15 cellular contexts compared by ENCODE assay signal in the genomic region with DNA sequence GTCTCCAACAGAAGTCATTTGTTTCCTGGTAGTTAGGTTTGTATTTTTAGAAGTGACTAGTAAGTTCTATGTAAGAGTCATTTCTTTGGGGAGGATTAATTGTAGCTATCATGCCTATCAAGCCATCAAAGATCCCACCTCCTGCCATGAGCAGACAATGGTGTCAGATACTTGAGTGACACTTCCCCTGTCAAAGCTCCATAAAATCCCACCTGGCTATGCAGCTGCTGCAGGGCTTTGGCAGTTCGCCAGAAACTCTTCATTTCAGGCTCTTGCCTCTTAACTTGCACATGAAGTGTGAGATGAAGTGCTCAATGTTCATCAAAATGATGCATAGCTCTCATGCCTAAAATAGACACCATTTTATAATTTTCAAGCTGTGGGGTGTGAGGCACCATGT.
DNase-seq lines count a peak whose midpoint lies in the region; ATAC-seq and TF ChIP-seq lines count a peak whose summit lies in the region.
"Had no signal": no experiment of that assay in that cellular context is flagged by ENCODE, and none has a peak within 500 bp of the region (broad histone marks: within the 10 kb centered on the region; RNA-seq: fewer than 3 reads in every experiment).

No MANE protein-coding gene starts in this region.

- DNase-seq in MCF 10A (ENCODE audit: unreplicated experiment) (peak; percentile 8), breast epithelium (ENCODE audit: low spot score in 2 of 2) (no peak), NCI-H2107 (lab: John Stamatoyannopoulos, UW) (peak; percentile 92), NCI-H82 treated with DMSO at 0.1 percent for 48 hours (lab: John Stamatoyannopoulos, UW; ENCODE audit: unreplicated experiment) (peak; percentile 78), putamen (ENCODE audit: low spot score) (peak; percentile 73), thyroid gland (no peak), cerebellar nuclear complex (lab: John Stamatoyannopoulos, UW) (no peak)
- DNase-seq: activated CD4-positive, alpha-beta memory T cell treated with anti-CD3 and anti-CD28 coated beads for 36 hours; adrenal gland; KG1; NK-92 treated with Interleukin-12 subunit alpha and Interleukin-12 subunit beta, amount 100 ng/mL, for 24 hours; stimulated activated CD4-positive, alpha-beta T cell treated with anti-CD3 and anti-CD28 coated beads, Interleukin-4, amount 100 ng/mL, for 1 hour had no signal

- no peak for TF ChIP-seq POLR2A in breast epithelium (IDR thresholded peaks at IDR 0.05)
- no peak for TF ChIP-seq POLR2A in thyroid gland (IDR thresholded peaks at IDR 0.05)

- 22 to 44% methylated on average over 1 of the region's 1 CpG for WGBS in thyroid gland, 2 donors

- H3K27me3 Mint-ChIP-seq in MCF 10A (ENCODE audit: insufficient read depth, unreplicated experiment) = no peaks in the 10 kb centered on the region
- H3K27me3 Mint-ChIP-seq: activated CD4-positive, alpha-beta memory T cell treated with anti-CD3 and anti-CD28 coated beads for 36 hours had no signal

- H3K9me3 ChIP-seq in breast epithelium (no peaks in the 10 kb centered on the region), thyroid gland (no peaks in the 10 kb centered on the region)
- H3K9me3 ChIP-seq: adrenal gland, thoracic aorta had no signal

- CTCF ChIA-PET in MCF 10A (lab: Yijun Ruan, JAX) = interaction anchor here (0.7 kb wide), 1 partner anchor 151 kb away, joined by 3 read pairs; no protein-coding TSS in a partner anchor

- no peak overlapping the region for H3K27ac Mint-ChIP-seq in MCF 10A (ENCODE audit: low read depth, unreplicated experiment)
- H3K27ac Mint-ChIP-seq: activated CD4-positive, alpha-beta memory T cell treated with anti-CD3 and anti-CD28 coated beads for 36 hours had no signal

- H3K36me3 Mint-ChIP-seq in MCF 10A (ENCODE audit: insufficient read depth, unreplicated experiment) = no peaks in the 10 kb centered on the region
- H3K36me3 Mint-ChIP-seq: activated CD4-positive, alpha-beta memory T cell treated with anti-CD3 and anti-CD28 coated beads for 36 hours had no signal

- POLR2A ChIA-PET in MCF 10A (lab: Yijun Ruan, JAX) = no interaction called here

- H3K27me3 ChIP-seq in breast epithelium = no peaks in the 10 kb centered on the region
- no peaks in the 10 kb centered on the region for H3K27me3 ChIP-seq in thyroid gland
- H3K27me3 ChIP-seq: adrenal gland had no signal

- no peak for TF ChIP-seq CTCF in MCF 10A (IDR thresholded peaks at IDR 0.05; ENCODE audit: unreplicated experiment)
- TF ChIP-seq CTCF in breast epithelium (IDR thresholded peaks at IDR 0.05) = no peak
- no peak for TF ChIP-seq CTCF in thyroid gland (IDR thresholded peaks at IDR 0.05)

- H3K9me3 Mint-ChIP-seq in MCF 10A (ENCODE audit: unreplicated experiment) = no peaks in the 10 kb centered on the region

- ATAC-seq in HG02870 (IDR thresholded peaks at IDR 0.05; ENCODE audit: unreplicated experiment) = no peak

- no TSS peak for BruUV-seq in MCF 10A (replicated peaks; lab: Mats Ljungman, UMichigan)

- no peaks in the 10 kb centered on the region for H3K36me3 ChIP-seq in breast epithelium
- no peaks in the 10 kb centered on the region for H3K36me3 ChIP-seq in thyroid gland
- H3K36me3 ChIP-seq: adrenal gland, thoracic aorta had no signal

- no peaks in the 10 kb centered on the region for H3K4me1 ChIP-seq in breast epithelium
- H3K4me1 ChIP-seq in thyroid gland = no peaks in the 10 kb centered on the region
- H3K4me1 ChIP-seq: adrenal gland had no signal

- H3K4me3 Mint-ChIP-seq in MCF 10A (ENCODE audit: unreplicated experiment) = no peak overlapping the region
- H3K4me3 Mint-ChIP-seq: activated CD4-positive, alpha-beta memory T cell treated with anti-CD3 and anti-CD28 coated beads for 36 hours had no signal

- no peaks in the 10 kb centered on the region for H3K4me1 Mint-ChIP-seq in MCF 10A (ENCODE audit: insufficient read depth, unreplicated experiment)

- H3K4me3 ChIP-seq in breast epithelium (no peak overlapping the region), thyroid gland (replicated peaks in 1 of 3) (no peak overlapping the region)
- H3K4me3 ChIP-seq: adrenal gland, thoracic aorta had no signal

- intact Hi-C loops in MCF 10A (cut with micrococcal nuclease) = no loop called here
- intact Hi-C loops in breast epithelium (cut with DNase I; ENCODE audit: low total_unique reads) = no loop called here
- intact Hi-C loops in thyroid gland (cut with DNase I) = no loop called here

- no peak overlapping the region for H3K27ac ChIP-seq in breast epithelium
- no peak overlapping the region for H3K27ac ChIP-seq in thyroid gland
- H3K27ac ChIP-seq: adrenal gland, HL-60, thoracic aorta had no signal

Comparison
In these comparisons a context has a peak if more than half of its experiments do, and no peak if none do; other contexts are left out.
1. DNase-seq: peak in MCF 10A (single experiment), NCI-H2107 (single experiment), NCI-H82 treated with DMSO at 0.1 percent for 48 hours (single experiment) and putamen (single experiment); none in breast epithelium (0 of 2), thyroid gland (0 of 2) and cerebellar nuclear complex (0 of 2).